In the genomic region with DNA sequence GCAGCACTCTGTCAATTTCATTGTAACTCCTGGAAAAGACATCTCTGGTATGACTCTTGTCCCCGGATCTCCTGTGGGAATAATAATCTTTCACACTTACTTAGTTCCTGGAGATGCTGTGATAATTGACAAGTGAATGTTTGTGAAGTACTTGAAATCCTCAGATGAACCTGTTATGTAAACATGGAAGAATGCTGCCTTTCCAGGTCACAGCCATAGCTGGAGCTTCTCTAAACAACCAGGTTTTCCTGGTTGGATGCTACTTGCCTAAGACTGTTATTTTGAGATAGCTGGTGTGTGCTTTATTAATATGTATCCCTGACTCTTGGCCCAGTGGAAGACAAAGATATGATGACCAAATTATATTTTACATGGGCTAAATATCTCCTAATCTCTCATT, we compare ENCODE assay signal across 13 cellular contexts.
A peak's percentile ranks its signal among the peaks of the same experiment; 100 is the strongest.
DNase-seq lines count a peak whose midpoint lies in the region; TF ChIP-seq lines count a peak whose summit lies in the region.
"Had no signal": no experiment of that assay in that cellular context is flagged by ENCODE, and none has a peak within 500 bp of the region (broad histone marks: within the 10 kb centered on the region; RNA-seq: fewer than 3 reads in every experiment).

No MANE protein-coding gene starts in this region.

- no peak overlapping the region for H3K27ac ChIP-seq in trophoblast cell (ENCODE audit: low read depth, low read length)
- no peak overlapping the region for H3K27ac ChIP-seq in smooth muscle cell (ENCODE audit: low read depth)

- no peak overlapping the region for H3K4me2 ChIP-seq in trophoblast cell (ENCODE audit: low read length)
- no peak overlapping the region for H3K4me2 ChIP-seq in smooth muscle cell

- H3K79me2 ChIP-seq in trophoblast cell (ENCODE audit: control insufficient read depth, insufficient read depth, low read length, poor library complexity), result no peaks in the 10 kb centered on the region
- no peaks in the 10 kb centered on the region for H3K79me2 ChIP-seq in smooth muscle cell (ENCODE audit: low read depth)

- no peaks in the 10 kb centered on the region for H3K79me1 ChIP-seq in trophoblast cell (ENCODE audit: low read length)

- H3K9me3 ChIP-seq in trophoblast cell (ENCODE audit: insufficient read depth, low read depth, low read length) (no peaks in the 10 kb centered on the region), smooth muscle cell (replicated peaks; ENCODE audit: low read depth) (no peaks in the 10 kb centered on the region)

- H4K91ac ChIP-seq in trophoblast cell (ENCODE audit: low read depth, low read length), result no peak overlapping the region

- no peak overlapping the region for H3K14ac ChIP-seq in trophoblast cell (ENCODE audit: low read length)

- no peak overlapping the region for H2AFZ ChIP-seq in trophoblast cell (ENCODE audit: insufficient read depth, low read length, poor library complexity)
- H2AFZ ChIP-seq in smooth muscle cell (ENCODE audit: low read depth), result no peak overlapping the region

- no peak overlapping the region for H4K8ac ChIP-seq in trophoblast cell (ENCODE audit: low read depth, low read length)

- H3K27me3 ChIP-seq in trophoblast cell (ENCODE audit: insufficient read depth, low read length) (no peaks in the 10 kb centered on the region), smooth muscle cell (ENCODE audit: low read depth) (no peaks in the 10 kb centered on the region)

- H3F3A ChIP-seq in smooth muscle cell (ENCODE audit: low read depth), result no peaks in the 10 kb centered on the region

- no peak overlapping the region for H4K12ac ChIP-seq in trophoblast cell (ENCODE audit: low read depth, low read length)

- no CpG with 5 or more reads among the region's 1 CpG for WGBS in trophoblast cell (ENCODE audit: extremely low coverage, insufficient coverage, insufficient read length)
- 63% methylated on average over 1 of the region's 1 CpG for WGBS in smooth muscle cell (ENCODE audit: low lambda C conversion rate)

- no peaks in the 10 kb centered on the region for H4K20me1 ChIP-seq in smooth muscle cell (ENCODE audit: low read depth)

- no peak overlapping the region for H3K4ac ChIP-seq in trophoblast cell (ENCODE audit: low read depth, low read length)

- DNase-seq in DMS53 treated with DMSO at 0.1 percent for 48 hours (lab: John Stamatoyannopoulos, UW; ENCODE audit: unreplicated experiment), result peak; percentile 97
- peak; percentile 17 for DNase-seq in NCI-H187 treated with DMSO at 0.1 percent for 48 hours (lab: John Stamatoyannopoulos, UW)
- peak; percentile 67 for DNase-seq in NCI-H510A treated with DMSO at 0.1 percent for 48 hours (lab: John Stamatoyannopoulos, UW)
- peak; percentile 56 to 81 for DNase-seq in trophoblast cell
- no peak for DNase-seq in NK-92 treated with Interleukin-12 subunit alpha and Interleukin-12 subunit beta, amount 100 ng/mL, for 24 hours (lab: John Stamatoyannopoulos, UW)
- DNase-seq in kidney tubule cell (ENCODE audit: low spot score), result no peak
- no peak for DNase-seq in smooth muscle cell (lab: John Stamatoyannopoulos, UW; ENCODE audit: unreplicated experiment)
- DNase-seq: ACHN; CD4-positive, alpha-beta T cell; H9; Karpas-422; NCI-H146; NCI-H526 treated with DMSO at 0.1 percent for 48 hours had no signal

- no peak overlapping the region for H2BK5ac ChIP-seq in trophoblast cell (ENCODE audit: low read depth, low read length, poor library complexity)

- H3K4me1 ChIP-seq in trophoblast cell (ENCODE audit: control insufficient read depth in 1 of 2, insufficient read depth in 2 of 2, low read length in 2 of 2), result no peaks in the 10 kb centered on the region
- no peaks in the 10 kb centered on the region for H3K4me1 ChIP-seq in smooth muscle cell (ENCODE audit: low read depth)

- H2AK5ac ChIP-seq in trophoblast cell (ENCODE audit: low read length), result no peak overlapping the region

- TF ChIP-seq CTCF in smooth muscle cell (IDR thresholded peaks at IDR 0.05; ENCODE audit: borderline replicate concordance, insufficient read depth, poor library complexity, severe bottlenecking), result no peak

- no peak overlapping the region for H2BK12ac ChIP-seq in trophoblast cell (ENCODE audit: low read length)

- no peak overlapping the region for H3K4me3 ChIP-seq in trophoblast cell (ENCODE audit: low read depth, low read length)
- no peak overlapping the region for H3K4me3 ChIP-seq in smooth muscle cell

- H3K9ac ChIP-seq in trophoblast cell (ENCODE audit: low read length) (no peak overlapping the region), smooth muscle cell (ENCODE audit: low read depth) (no peak overlapping the region)

- no peak overlapping the region for H2BK120ac ChIP-seq in trophoblast cell (ENCODE audit: insufficient read depth, low read length, poor library complexity)

- no peak overlapping the region for H3K18ac ChIP-seq in trophoblast cell (ENCODE audit: low read length)

- H3K36me3 ChIP-seq in trophoblast cell (ENCODE audit: control insufficient read depth in 1 of 2, insufficient read depth in 2 of 2, low read length in 2 of 2) (no peaks in the 10 kb centered on the region), smooth muscle cell (ENCODE audit: low read depth) (no peaks in the 10 kb centered on the region)

- H3K23ac ChIP-seq in trophoblast cell (ENCODE audit: low read length), result no peak overlapping the region

Comparison
In these comparisons a context has a peak if more than half of its experiments do, and no peak if none do; other contexts are left out.
1. DNase-seq: peak in DMS53 treated with DMSO at 0.1 percent for 48 hours (single experiment), NCI-H187 treated with DMSO at 0.1 percent for 48 hours (single experiment), NCI-H510A treated with DMSO at 0.1 percent for 48 hours (single experiment) and trophoblast cell (2 of 2); none in NK-92 treated with Interleukin-12 subunit alpha and Interleukin-12 subunit beta, amount 100 ng/mL, for 24 hours (single experiment), kidney tubule cell (single experiment) and smooth muscle cell (single experiment).